9 cellular contexts compared by ENCODE assay signal in genomic region chr1:55071477-55071876, GRCh38. TPM values are rescaled to one million over a fixed set of nuclear protein-coding genes. Genes with fewer than 3 reads are reported as not detected.
DNase-seq lines count a peak whose midpoint lies in the region; ATAC-seq and TF ChIP-seq lines count a peak whose summit lies in the region.
"Had no signal": no experiment of that assay in that cellular context is flagged by ENCODE, and none has a peak within 500 bp of the region (broad histone marks: within the 10 kb centered on the region; RNA-seq: fewer than 3 reads in every experiment).

No MANE protein-coding gene starts in this region.

- no peak overlapping the region for H2AFZ ChIP-seq in PC-9

- no peaks in the 10 kb centered on the region for H3K9me3 Mint-ChIP-seq in progenitor cell of endocrine pancreas (ENCODE audit: low read depth)
- H3K9me3 Mint-ChIP-seq: memory B cell had no signal

- intact Hi-C loops in PC-9 (cut with micrococcal nuclease; ENCODE audit: unreplicated experiment) = loop anchor here (5.0 kb wide), 2 partner anchors 36 to 206 kb away; no protein-coding TSS in a partner anchor

- POLR2A ChIA-PET in PC-9 (lab: Charles Lee; ENCODE audit: unreplicated experiment) = no interaction called here

- TF ChIP-seq CTCF in HFF-Myc (IDR thresholded peaks at IDR 0.05; ENCODE audit: low read depth, low read length, missing control alignments) (peak; percentile 65), PC-9 (conservative IDR thresholded peaks at IDR 0.05) (peak; percentile 60; the same call in 1 of the 2 replicates), progenitor cell of endocrine pancreas (IDR thresholded peaks at IDR 0.05; ENCODE audit: unreplicated experiment) (peak; percentile 56), coronary artery (IDR thresholded peaks at IDR 0.05) (no peak)

- H3K27me3 ChIP-seq in PC-9 (ENCODE audit: insufficient read depth, low read depth) = no peaks in the 10 kb centered on the region

- H3K36me3 ChIP-seq in PC-9 (ENCODE audit: low read depth) = peaks cover 56% of the 10 kb centered on the region

- CTCF ChIA-PET in PC-9 (lab: Charles Lee) = interaction anchor here (0.5 to 1.0 kb wide), 3 partner anchors 13 to 222 kb away, joined by 3 to 6 read pairs (median 4); no protein-coding TSS in a partner anchor

- peaks cover 51% of the 10 kb centered on the region for H3K36me3 Mint-ChIP-seq in progenitor cell of endocrine pancreas (ENCODE audit: insufficient read depth)

- H3K9me2 ChIP-seq in PC-9 (ENCODE audit: insufficient read depth) = no peaks in the 10 kb centered on the region

- H3K27ac Mint-ChIP-seq in progenitor cell of endocrine pancreas = peak overlapping the region; percentile 9
- H3K27ac Mint-ChIP-seq: memory B cell had no signal

- peaks cover 21% of the 10 kb centered on the region; the same call in 1 of the 2 replicates for H3F3A ChIP-seq in PC-9 (ENCODE audit: insufficient read depth, low read depth)

- no peaks in the 10 kb centered on the region for H3K4me1 ChIP-seq in PC-9 (replicated peaks; ENCODE audit: insufficient read depth)

- in situ Hi-C loops in Caki2 (cut with HindIII; ENCODE audit: low pct_unique_long_range_greater_than_20kb, low sequenced_read_pairs) = no loop called here

- H3K4me3 ChIP-seq in HFF-Myc (replicated peaks; ENCODE audit: low read depth, low read length) (no peak overlapping the region), PC-9 (no peak overlapping the region), coronary artery (no peak overlapping the region)

- peak; percentile 69 for ATAC-seq in esophagus mucosa
- ATAC-seq in HG02623 (IDR thresholded peaks at IDR 0.05; ENCODE audit: unreplicated experiment) = no peak

- no peak overlapping the region for H3K4me2 ChIP-seq in PC-9

- no TSS peak for BruUV-seq in PC-9 (replicated peaks; lab: Mats Ljungman, UMichigan)

- peaks cover 5% of the 10 kb centered on the region for H3K4me1 Mint-ChIP-seq in progenitor cell of endocrine pancreas (ENCODE audit: low read depth)
- H3K4me1 Mint-ChIP-seq: memory B cell had no signal

- DNase-seq in Caki2 (ENCODE audit: low read depth) (peak; percentile 44), HFF-Myc (ENCODE audit: extremely low read depth, low read depth) (no peak), PC-9 (peak in 1 of 2 experiments; percentile 52), progenitor cell of endocrine pancreas (ENCODE audit: low spot score, unreplicated experiment) (no peak), coronary artery (ENCODE audit: low spot score) (no peak), activated T-cell treated with anti-CD3 and anti-CD28 coated beads for 4 hours (no peak)

- H3K27ac ChIP-seq in PC-9 (no peak overlapping the region), coronary artery (no peak overlapping the region)

- no peaks in the 10 kb centered on the region for H3K79me2 ChIP-seq in PC-9 (ENCODE audit: low read depth)

- no peaks in the 10 kb centered on the region for H3K9me3 ChIP-seq in PC-9 (ENCODE audit: insufficient read depth, low read depth)

- H4K20me1 ChIP-seq in PC-9 (ENCODE audit: insufficient read depth) = 0 out of 2 replicates have a peak, but pooled peaks cover 4% of the 10 kb centered on the region

- H3K27me3 Mint-ChIP-seq in progenitor cell of endocrine pancreas = no peaks in the 10 kb centered on the region
- H3K27me3 Mint-ChIP-seq: memory B cell had no signal

- no peak overlapping the region for H3K4me3 Mint-ChIP-seq in progenitor cell of endocrine pancreas (ENCODE audit: low read depth)
- H3K4me3 Mint-ChIP-seq: memory B cell had no signal

RNA-seq across cellular contexts. Expression of gene PCSK9, which starts 32.1 kb away (rescaled TPM):
- total RNA-seq in Caki2 (2014; rRNA removed; shearing (Covaris generic); ENCODE audit: low replicate concordance) = not detected in 2 replicates
- 60.7 and 133 TPM in 2 replicates for total RNA-seq in PC-9 (2021)
- total RNA-seq in esophagus mucosa = 18.3 TPM
- 18.7 and 19.5 TPM in 2 replicates for total RNA-seq in progenitor cell of endocrine pancreas

Comparison
In these comparisons a context has a peak if more than half of its experiments do, and no peak if none do; other contexts are left out.
1. RNA of gene PCSK9, which starts 32.1 kb away (total RNA-seq): 60.7 to 133 TPM in PC-9, 18.7 to 19.5 TPM in progenitor cell of endocrine pancreas and 18.3 TPM in esophagus mucosa (single experiment); not detected in Caki2; every median in the first group is over 10 times any median in the second.